Comparison of ENCODE assay signal across 9 cellular contexts in the genomic region with DNA sequence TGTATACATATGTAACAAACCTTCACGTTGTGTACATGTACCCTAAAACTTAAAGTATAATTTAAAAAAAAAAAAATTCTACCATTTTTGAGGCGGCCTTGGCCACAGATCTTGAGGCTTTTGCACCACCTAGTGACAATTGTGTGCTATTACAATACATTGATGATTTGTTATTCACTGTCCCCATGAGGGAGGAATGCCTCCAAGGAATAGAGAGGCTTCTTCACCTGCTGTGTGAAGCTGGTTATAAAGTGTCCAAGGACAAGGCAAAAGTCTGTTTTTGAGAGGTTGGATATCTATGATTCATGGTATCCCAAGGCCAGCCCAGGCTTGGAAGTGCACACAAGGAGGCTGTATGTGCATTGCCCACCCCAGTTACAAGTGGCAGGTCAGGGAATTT. TPM values are rescaled to one million over a fixed set of nuclear protein-coding genes. Genes with fewer than 3 reads are reported as not detected.
DNase-seq lines count a peak whose midpoint lies in the region; ATAC-seq and TF ChIP-seq lines count a peak whose summit lies in the region.
"Had no signal": no experiment of that assay in that cellular context is flagged by ENCODE, and none has a peak within 500 bp of the region (broad histone marks: within the 10 kb centered on the region; RNA-seq: fewer than 3 reads in every experiment).

No MANE protein-coding gene starts in this region.

- H3K36me3 Mint-ChIP-seq in activated CD4-positive, alpha-beta memory T cell treated with anti-CD3 and anti-CD28 coated beads for 36 hours, result no peaks in the 10 kb centered on the region
- H3K36me3 Mint-ChIP-seq in activated CD4-positive, alpha-beta memory T cell treated with anti-CD3 and anti-CD28 coated beads, Interleukin-2, amount 10 ng/mL, durations not matched to agents 7 days and 5 days (ENCODE audit: low read depth), result no peaks in the 10 kb centered on the region
- H3K36me3 Mint-ChIP-seq: activated naive CD8-positive, alpha-beta T cell treated with anti-CD3 and anti-CD28 coated beads, Interleukin-2, amount 10 ng/mL, durations not matched to agents 7 days and 5 days had no signal

- H3K9me3 Mint-ChIP-seq in activated CD4-positive, alpha-beta memory T cell treated with anti-CD3 and anti-CD28 coated beads for 36 hours, result no peaks in the 10 kb centered on the region
- no peaks in the 10 kb centered on the region for H3K9me3 Mint-ChIP-seq in activated CD4-positive, alpha-beta memory T cell treated with anti-CD3 and anti-CD28 coated beads, Interleukin-2, amount 10 ng/mL, durations not matched to agents 7 days and 5 days
- H3K9me3 Mint-ChIP-seq: activated naive CD8-positive, alpha-beta T cell treated with anti-CD3 and anti-CD28 coated beads, Interleukin-2, amount 10 ng/mL, durations not matched to agents 7 days and 5 days had no signal

- no peak for TF ChIP-seq EP300 in neural cell (conservative IDR thresholded peaks at IDR 0.05; ENCODE audit: poor library complexity, severe bottlenecking)

- no peak overlapping the region for H2AFZ ChIP-seq in neural cell (ENCODE audit: low read depth, low read length)

- H3K4me3 Mint-ChIP-seq in activated CD4-positive, alpha-beta memory T cell treated with anti-CD3 and anti-CD28 coated beads for 36 hours, result no peak overlapping the region
- no peak overlapping the region for H3K4me3 Mint-ChIP-seq in activated CD4-positive, alpha-beta memory T cell treated with anti-CD3 and anti-CD28 coated beads, Interleukin-2, amount 10 ng/mL, durations not matched to agents 7 days and 5 days
- H3K4me3 Mint-ChIP-seq: activated naive CD8-positive, alpha-beta T cell treated with anti-CD3 and anti-CD28 coated beads, Interleukin-2, amount 10 ng/mL, durations not matched to agents 7 days and 5 days had no signal

- no peak overlapping the region for H3K9ac ChIP-seq in neural cell (ENCODE audit: low read length)

- peak; percentile 67 for TF ChIP-seq RAD21 in neural cell (conservative IDR thresholded peaks at IDR 0.05)

- ATAC-seq in GM21619 (IDR thresholded peaks at IDR 0.05; ENCODE audit: unreplicated experiment), result no peak
- ATAC-seq in GM21515 (IDR thresholded peaks at IDR 0.05; ENCODE audit: unreplicated experiment), result no peak

- peak; percentile 11 for DNase-seq in activated CD4-positive, alpha-beta memory T cell treated with anti-CD3 and anti-CD28 coated beads for 36 hours
- DNase-seq in activated CD4-positive, alpha-beta memory T cell treated with anti-CD3 and anti-CD28 coated beads, Interleukin-2, amount 10 ng/mL, durations not matched to agents 7 days and 5 days, result no peak
- peak; percentile 35 for DNase-seq in M059J (ENCODE audit: low read depth)
- DNase-seq in central memory CD4-positive, alpha-beta T cell, result peak; percentile 12
- DNase-seq in NCI-H774 (lab: John Stamatoyannopoulos, UW), result no peak
- DNase-seq: activated naive CD8-positive, alpha-beta T cell treated with anti-CD3 and anti-CD28 coated beads, Interleukin-2, amount 10 ng/mL, durations not matched to agents 7 days and 5 days had no signal

- no peaks in the 10 kb centered on the region for H3K79me2 ChIP-seq in neural cell (replicated peaks; ENCODE audit: insufficient read depth, low read length)

- no peaks in the 10 kb centered on the region for H3K4me1 Mint-ChIP-seq in activated CD4-positive, alpha-beta memory T cell treated with anti-CD3 and anti-CD28 coated beads for 36 hours (ENCODE audit: low read depth)
- no peaks in the 10 kb centered on the region for H3K4me1 Mint-ChIP-seq in activated CD4-positive, alpha-beta memory T cell treated with anti-CD3 and anti-CD28 coated beads, Interleukin-2, amount 10 ng/mL, durations not matched to agents 7 days and 5 days
- H3K4me1 Mint-ChIP-seq: activated naive CD8-positive, alpha-beta T cell treated with anti-CD3 and anti-CD28 coated beads, Interleukin-2, amount 10 ng/mL, durations not matched to agents 7 days and 5 days had no signal

- no peaks in the 10 kb centered on the region for H3K9me3 ChIP-seq in neural cell (ENCODE audit: low read length)

- H3K4me2 ChIP-seq in neural cell (ENCODE audit: low read length), result no peak overlapping the region

- no peaks in the 10 kb centered on the region for H4K20me1 ChIP-seq in neural cell (ENCODE audit: insufficient read depth)

- intact Hi-C loops in activated CD4-positive, alpha-beta memory T cell treated with anti-CD3 and anti-CD28 coated beads for 36 hours (cut with micrococcal nuclease), result loop anchor here (5.0 kb wide), 1 partner anchor 305 kb away; no protein-coding TSS in a partner anchor

- no peak overlapping the region for H3K27ac ChIP-seq in neural cell (ENCODE audit: low read length)

- H3K27ac Mint-ChIP-seq in activated CD4-positive, alpha-beta memory T cell treated with anti-CD3 and anti-CD28 coated beads for 36 hours, result no peak overlapping the region
- H3K27ac Mint-ChIP-seq in activated CD4-positive, alpha-beta memory T cell treated with anti-CD3 and anti-CD28 coated beads, Interleukin-2, amount 10 ng/mL, durations not matched to agents 7 days and 5 days, result no peak overlapping the region
- H3K27ac Mint-ChIP-seq: activated naive CD8-positive, alpha-beta T cell treated with anti-CD3 and anti-CD28 coated beads, Interleukin-2, amount 10 ng/mL, durations not matched to agents 7 days and 5 days had no signal

- POLR2A ChIA-PET in activated CD4-positive, alpha-beta memory T cell treated with anti-CD3 and anti-CD28 coated beads for 36 hours (lab: Charles Lee), result no interaction called here
- POLR2A ChIA-PET in activated CD4-positive, alpha-beta memory T cell treated with anti-CD3 and anti-CD28 coated beads, Interleukin-2, amount 10 ng/mL, durations not matched to agents 7 days and 5 days (lab: Charles Lee), result no interaction called here

- H3K27me3 Mint-ChIP-seq in activated CD4-positive, alpha-beta memory T cell treated with anti-CD3 and anti-CD28 coated beads for 36 hours, result peaks cover 18% of the 10 kb centered on the region
- peaks cover 21% of the 10 kb centered on the region for H3K27me3 Mint-ChIP-seq in activated CD4-positive, alpha-beta memory T cell treated with anti-CD3 and anti-CD28 coated beads, Interleukin-2, amount 10 ng/mL, durations not matched to agents 7 days and 5 days

- TF ChIP-seq CTCF in neural cell (IDR thresholded peaks at IDR 0.05; ENCODE audit: poor library complexity, severe bottlenecking), result peak; percentile 62

- no peaks in the 10 kb centered on the region for H3K27me3 ChIP-seq in neural cell (ENCODE audit: insufficient read depth, low read depth, low read length)

- H3K9me2 ChIP-seq in neural cell (ENCODE audit: insufficient read depth, low read length), result no peaks in the 10 kb centered on the region

- CTCF ChIA-PET in activated CD4-positive, alpha-beta memory T cell treated with anti-CD3 and anti-CD28 coated beads for 36 hours (lab: Charles Lee), result interaction anchor here (0.8 to 2.1 kb wide), 6 partner anchors 11 to 307 kb away, joined by 3 to 12 read pairs (median 4); no protein-coding TSS in a partner anchor
- CTCF ChIA-PET in activated CD4-positive, alpha-beta memory T cell treated with anti-CD3 and anti-CD28 coated beads, Interleukin-2, amount 10 ng/mL, durations not matched to agents 7 days and 5 days (lab: Charles Lee), result interaction anchor here (1.6 kb wide), 1 partner anchor 178 kb away, joined by 4 read pairs; no protein-coding TSS in a partner anchor

- no peaks in the 10 kb centered on the region for H3F3A ChIP-seq in neural cell (ENCODE audit: insufficient read depth, low read length, poor library complexity, severe bottlenecking)

- H3K36me3 ChIP-seq in neural cell (ENCODE audit: insufficient read depth, low read length), result no peaks in the 10 kb centered on the region

- no peak overlapping the region for H3K4me3 ChIP-seq in neural cell (ENCODE audit: low read length)

TF ChIP-seq in neural cell, 6 proteins besides CTCF, POLR2A, EP300 and RAD21:
- TF ChIP-seq EZH2 (IDR thresholded peaks at IDR 0.05; ENCODE audit: borderline replicate concordance, insufficient read depth, low read length, poor library complexity, severe bottlenecking) (no peak), POLR2AphosphoS5 (IDR thresholded peaks at IDR 0.05) (no peak), SMC3 (conservative IDR thresholded peaks at IDR 0.05; ENCODE audit: poor library complexity) (peak; percentile 66)

RNA-seq across cellular contexts. Expression of gene SLC22A25, which starts 30.7 kb away (rescaled TPM):
- not detected for total RNA-seq in activated CD4-positive, alpha-beta memory T cell treated with anti-CD3 and anti-CD28 coated beads for 36 hours
- total RNA-seq in activated CD4-positive, alpha-beta memory T cell treated with anti-CD3 and anti-CD28 coated beads, Interleukin-2, amount 10 ng/mL, durations not matched to agents 7 days and 5 days, result not detected
- total RNA-seq in M059J (2014; rRNA removed; shearing (Covaris generic)), result not detected in 2 replicates
- polyA plus RNA-seq in neural cell, result not detected in 2 replicates
- not detected in 2 replicates for polyA minus RNA-seq in neural cell
- total RNA-seq: activated naive CD8-positive, alpha-beta T cell treated with anti-CD3 and anti-CD28 coated beads, Interleukin-2, amount 10 ng/mL, durations not matched to agents 7 days and 5 days had no signal

Comparison
In these comparisons a context has a peak if more than half of its experiments do, and no peak if none do; other contexts are left out.
1. DNase-seq: peak in activated CD4-positive, alpha-beta memory T cell treated with anti-CD3 and anti-CD28 coated beads for 36 hours (single experiment), M059J (single experiment) and central memory CD4-positive, alpha-beta T cell (single experiment); none in activated CD4-positive, alpha-beta memory T cell treated with anti-CD3 and anti-CD28 coated beads, Interleukin-2, amount 10 ng/mL, durations not matched to agents 7 days and 5 days (single experiment) and NCI-H774 (single experiment).